Comparison of ENCODE assay signal across 23 cellular contexts in genomic region chr10:7968510-7968909, GRCh38.
DNase-seq lines count a peak whose midpoint lies in the region; ATAC-seq, FAIRE-seq and TF ChIP-seq lines count a peak whose summit lies in the region.
"Had no signal": no experiment of that assay in that cellular context is flagged by ENCODE, and none has a peak within 500 bp of the region (broad histone marks: within the 10 kb centered on the region; RNA-seq: fewer than 3 reads in every experiment).

No MANE protein-coding gene starts in this region.

- POLR2A ChIA-PET in A549 (lab: Yijun Ruan, JAX) = no interaction called here
- POLR2A ChIA-PET in HEK293T (lab: Yijun Ruan, JAX) = no interaction called here

- TF ChIP-seq CTCF in A549 (IDR thresholded peaks at IDR 0.05) (no peak), foreskin fibroblast (IDR thresholded peaks at IDR 0.05; ENCODE audit: low read depth, low read length) (no peak)

- H3K4me3 ChIP-seq in A549 = no peak overlapping the region
- no peak overlapping the region for H3K4me3 ChIP-seq in foreskin fibroblast (ENCODE audit: low read depth in 1 of 2, low read length in 2 of 2)
- H3K4me3 ChIP-seq: GM12878 had no signal

- no peaks in the 10 kb centered on the region for H3K9me3 ChIP-seq in A549
- H3K9me3 ChIP-seq: BE2C had no signal

- TF ChIP-seq EP300 in A549 (IDR thresholded peaks at IDR 0.05) = no peak

- peak; percentile 70 for FAIRE-seq in A549 (lab: Jason Lieb, UNC)
- FAIRE-seq: GM12878 had no signal

- no peak for TF ChIP-seq RAD21 in A549 (conservative IDR thresholded peaks at IDR 0.05 in 1 of 2, IDR thresholded peaks at IDR 0.05 in 1 of 2)

- CTCF ChIA-PET in A549 (lab: Yijun Ruan, JAX) = no interaction called here
- CTCF ChIA-PET in HEK293T (lab: Yijun Ruan, JAX) = no interaction called here

- no peak overlapping the region for H3K4me2 ChIP-seq in A549

- DNase-seq in A549 (ENCODE audit: low read depth in 1 of 2, low spot score in 1 of 2) (no peak), HEK293T (ENCODE audit: extremely low spot score) (no peak), NCI-H82 treated with DMSO at 0.1 percent for 48 hours (lab: John Stamatoyannopoulos, UW; ENCODE audit: unreplicated experiment) (peak; percentile 1), OCI-M1 (lab: John Stamatoyannopoulos, UW) (peak; percentile 54), foreskin fibroblast (no peak), putamen (ENCODE audit: low spot score) (no peak)
- no peak for DNase-seq in activated T-cell treated with anti-CD3 and anti-CD28 coated beads, Interleukin-2, amount 50 U/mL, for 1 hour
- DNase-seq: 8988T; ACHN; BE2C; C1 segment of cervical spinal cord; CD4-positive, CD25-positive, alpha-beta regulatory T cell; CD8-positive, alpha-beta memory T cell; COR-L47; DMS 273 treated with DMSO at 0.1 percent for 48 hours; DMS53; DND-41; EL; GOT3; H7 had no signal

- no peak overlapping the region for H3K27ac ChIP-seq in A549

- ATAC-seq in A549 (no peak), SK-N-SH treated with all-trans-retinoic acid at 6 μM for 48 hours (no peak)
- ATAC-seq: HCT116 had no signal

- H3K4me1 ChIP-seq in A549 = no peaks in the 10 kb centered on the region; the same call in 2 of the 3 replicates

- TF ChIP-seq POLR2A in A549 (IDR thresholded peaks at IDR 0.05; ENCODE audit: low read length) = no peak

TF ChIP-seq in A549, 52 proteins besides CTCF, POLR2A, EP300 and RAD21:
- TF ChIP-seq ZSCAN20 (CRISPR knock-in tag; IDR thresholded peaks at IDR 0.05) = no peak
- TF ChIP-seq, protein P1, sequence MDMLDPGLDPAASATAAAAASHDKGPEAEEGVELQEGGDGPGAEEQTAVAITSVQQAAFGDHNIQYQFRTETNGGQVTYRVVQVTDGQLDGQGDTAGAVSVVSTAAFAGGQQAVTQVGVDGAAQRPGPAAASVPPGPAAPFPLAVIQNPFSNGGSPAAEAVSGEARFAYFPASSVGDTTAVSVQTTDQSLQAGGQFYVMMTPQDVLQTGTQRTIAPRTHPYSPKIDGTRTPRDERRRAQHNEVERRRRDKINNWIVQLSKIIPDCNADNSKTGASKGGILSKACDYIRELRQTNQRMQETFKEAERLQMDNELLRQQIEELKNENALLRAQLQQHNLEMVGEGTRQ (IDR thresholded peaks at IDR 0.05) = no peak
- TF ChIP-seq RFX5 (IDR thresholded peaks at IDR 0.05) = no peak
- TF ChIP-seq MAFK (IDR thresholded peaks at IDR 0.05; ENCODE audit: partially characterized antibody) = no peak
- no peak for TF ChIP-seq SREBF2 (IDR thresholded peaks at IDR 0.05)
- no peak for TF ChIP-seq MYC (IDR thresholded peaks at IDR 0.05; ENCODE audit: borderline replicate concordance, low read length)
- TF ChIP-seq POLR2AphosphoS2 (conservative IDR thresholded peaks at IDR 0.05; ENCODE audit: low read length) = no peak
- TF ChIP-seq, protein P2, sequence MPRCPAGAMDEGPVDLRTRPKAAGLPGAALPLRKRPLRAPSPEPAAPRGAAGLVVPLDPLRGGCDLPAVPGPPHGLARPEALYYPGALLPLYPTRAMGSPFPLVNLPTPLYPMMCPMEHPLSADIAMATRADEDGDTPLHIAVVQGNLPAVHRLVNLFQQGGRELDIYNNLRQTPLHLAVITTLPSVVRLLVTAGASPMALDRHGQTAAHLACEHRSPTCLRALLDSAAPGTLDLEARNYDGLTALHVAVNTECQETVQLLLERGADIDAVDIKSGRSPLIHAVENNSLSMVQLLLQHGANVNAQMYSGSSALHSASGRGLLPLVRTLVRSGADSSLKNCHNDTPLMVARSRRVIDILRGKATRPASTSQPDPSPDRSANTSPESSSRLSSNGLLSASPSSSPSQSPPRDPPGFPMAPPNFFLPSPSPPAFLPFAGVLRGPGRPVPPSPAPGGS (IDR thresholded peaks at IDR 0.05) = no peak

TF ChIP-seq in HEK293T, 16 proteins besides CTCF, POLR2A, EP300 and RAD21:
- no peak for TF ChIP-seq FOXM1 (IDR thresholded peaks at IDR 0.05; ENCODE audit: borderline replicate concordance)
- TF ChIP-seq TARDBP (IDR thresholded peaks at IDR 0.05) = no peak
- TF ChIP-seq, protein P3, sequence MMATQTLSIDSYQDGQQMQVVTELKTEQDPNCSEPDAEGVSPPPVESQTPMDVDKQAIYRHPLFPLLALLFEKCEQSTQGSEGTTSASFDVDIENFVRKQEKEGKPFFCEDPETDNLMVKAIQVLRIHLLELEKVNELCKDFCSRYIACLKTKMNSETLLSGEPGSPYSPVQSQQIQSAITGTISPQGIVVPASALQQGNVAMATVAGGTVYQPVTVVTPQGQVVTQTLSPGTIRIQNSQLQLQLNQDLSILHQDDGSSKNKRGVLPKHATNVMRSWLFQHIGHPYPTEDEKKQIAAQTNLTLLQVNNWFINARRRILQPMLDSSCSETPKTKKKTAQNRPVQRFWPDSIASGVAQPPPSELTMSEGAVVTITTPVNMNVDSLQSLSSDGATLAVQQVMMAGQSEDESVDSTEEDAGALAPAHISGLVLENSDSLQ (IDR thresholded peaks at IDR 0.05) = peak; percentile 70
- TF ChIP-seq ZNF384 (IDR thresholded peaks at IDR 0.05) = no peak
- no peak for TF ChIP-seq ELF4 (IDR thresholded peaks at IDR 0.05)

TF ChIP-seq in SK-N-SH treated with all-trans-retinoic acid at 6 μM for 48 hours, 23 proteins besides CTCF, POLR2A, EP300 and RAD21 (continues in another document):
- TF ChIP-seq GLIS3 (CRISPR knock-in tag; IDR thresholded peaks at IDR 0.05) (no peak), ZFP3 (CRISPR knock-in tag; IDR thresholded peaks at IDR 0.05) (no peak), BACH2 (CRISPR knock-in tag; IDR thresholded peaks at IDR 0.05; ENCODE audit: borderline replicate concordance) (no peak), ZNF70 (CRISPR knock-in tag; IDR thresholded peaks at IDR 0.05) (no peak), CREB5 (CRISPR knock-in tag; IDR thresholded peaks at IDR 0.05; ENCODE audit: low read depth) (no peak), ARNTL (CRISPR knock-in tag; IDR thresholded peaks at IDR 0.05; ENCODE audit: borderline replicate concordance, low read depth) (no peak), TOX (CRISPR knock-in tag; IDR thresholded peaks at IDR 0.05; ENCODE audit: borderline replicate concordance) (no peak), ISL1 (CRISPR knock-in tag; IDR thresholded peaks at IDR 0.05) (no peak), PPARA (CRISPR knock-in tag; IDR thresholded peaks at IDR 0.05; ENCODE audit: borderline replicate concordance) (no peak), CSRNP3 (CRISPR knock-in tag; IDR thresholded peaks at IDR 0.05) (no peak), SNAI2 (CRISPR knock-in tag; IDR thresholded peaks at IDR 0.05) (no peak), RARB (CRISPR knock-in tag; IDR thresholded peaks at IDR 0.05) (no peak), TCF4 (CRISPR knock-in tag; IDR thresholded peaks at IDR 0.05; ENCODE audit: borderline replicate concordance) (no peak), CSDC2 (CRISPR knock-in tag; IDR thresholded peaks at IDR 0.05) (no peak), OSR1 (CRISPR knock-in tag; IDR thresholded peaks at IDR 0.05) (no peak), ESRRG (CRISPR knock-in tag; IDR thresholded peaks at IDR 0.05) (no peak), ZNF565 (CRISPR knock-in tag; conservative IDR thresholded peaks at IDR 0.05; ENCODE audit: low read depth) (no peak), POU6F1 (CRISPR knock-in tag; IDR thresholded peaks at IDR 0.05; ENCODE audit: borderline replicate concordance, low read depth) (no peak)

Comparison
In these comparisons a context has a peak if more than half of its experiments do, and no peak if none do; other contexts are left out.
1. DNase-seq: peak in NCI-H82 treated with DMSO at 0.1 percent for 48 hours (single experiment) and OCI-M1 (single experiment); none in A549 (0 of 2), HEK293T (single experiment), activated T-cell treated with anti-CD3 and anti-CD28 coated beads, Interleukin-2, amount 50 U/mL, for 1 hour (single experiment), foreskin fibroblast (0 of 2) and putamen (single experiment).